Comparison of ENCODE assay signal across 16 cellular contexts in the genomic region with DNA sequence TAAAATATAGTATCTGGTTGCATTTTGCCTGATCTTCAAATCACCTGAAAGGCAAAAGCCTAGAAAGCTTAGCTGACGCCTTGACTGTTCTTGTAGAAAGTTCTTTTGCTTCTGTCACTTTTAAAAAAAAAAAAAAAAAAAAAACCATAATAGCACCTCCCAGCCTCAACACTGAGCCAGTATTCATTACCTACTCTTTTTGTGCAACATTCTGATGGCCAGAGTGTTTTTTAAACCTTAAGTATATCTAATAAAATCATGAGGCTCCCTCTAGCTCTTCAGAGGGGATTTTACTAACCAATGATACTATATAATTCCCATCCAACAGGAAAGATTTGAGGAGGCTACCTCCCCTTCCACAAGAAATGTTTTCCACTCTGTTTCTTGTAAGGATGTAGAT. TPM values are rescaled to one million over a fixed set of nuclear protein-coding genes. Genes with fewer than 3 reads are reported as not detected.
A peak's percentile ranks its signal among the peaks of the same experiment; 100 is the strongest.
DNase-seq lines count a peak whose midpoint lies in the region; ATAC-seq lines count a peak whose summit lies in the region.
"Had no signal": no experiment of that assay in that cellular context is flagged by ENCODE, and none has a peak within 500 bp of the region (broad histone marks: within the 10 kb centered on the region; RNA-seq: fewer than 3 reads in every experiment).

No MANE protein-coding gene starts in this region.

- peaks cover 2% of the 10 kb centered on the region for H3K4me1 Mint-ChIP-seq in activated CD4-positive, alpha-beta T cell treated with anti-CD3 and anti-CD28 coated beads, Interleukin-2, amount 10 ng/mL, durations not matched to agents 7 days and 5 days
- H3K4me1 Mint-ChIP-seq: memory B cell had no signal

- H3K9me3 Mint-ChIP-seq in activated CD4-positive, alpha-beta T cell treated with anti-CD3 and anti-CD28 coated beads, Interleukin-2, amount 10 ng/mL, durations not matched to agents 7 days and 5 days, result no peaks in the 10 kb centered on the region
- H3K9me3 Mint-ChIP-seq: activated naive CD4-positive, alpha-beta T cell treated with anti-CD3 and anti-CD28 coated beads, Interleukin-2, amount 50 U/mL, for 72 hours; memory B cell had no signal

- POLR2A ChIA-PET in activated CD4-positive, alpha-beta T cell treated with anti-CD3 and anti-CD28 coated beads, Interleukin-2, amount 10 ng/mL, durations not matched to agents 7 days and 5 days (lab: Charles Lee), result no interaction called here

- no peak overlapping the region for H3K4me3 Mint-ChIP-seq in activated CD4-positive, alpha-beta T cell treated with anti-CD3 and anti-CD28 coated beads, Interleukin-2, amount 10 ng/mL, durations not matched to agents 7 days and 5 days
- H3K4me3 Mint-ChIP-seq: memory B cell had no signal

- peak overlapping the region; percentile 90 for H3K27ac ChIP-seq in rectal smooth muscle tissue (ENCODE audit: low read depth, low read length)
- H3K27ac ChIP-seq: epithelial cell of prostate, KMS-11, VCaP had no signal

- H3K27me3 ChIP-seq in rectal smooth muscle tissue (ENCODE audit: control insufficient read depth, insufficient read depth, low read length), result no peaks in the 10 kb centered on the region
- H3K27me3 ChIP-seq: SJCRH30 had no signal

- no peaks in the 10 kb centered on the region for H3K36me3 ChIP-seq in rectal smooth muscle tissue (ENCODE audit: control insufficient read depth, insufficient read depth, low read length)

- no peak overlapping the region for H3K27ac Mint-ChIP-seq in activated CD4-positive, alpha-beta T cell treated with anti-CD3 and anti-CD28 coated beads, Interleukin-2, amount 10 ng/mL, durations not matched to agents 7 days and 5 days
- H3K27ac Mint-ChIP-seq: activated naive CD4-positive, alpha-beta T cell treated with anti-CD3 and anti-CD28 coated beads, Interleukin-2, amount 50 U/mL, for 72 hours; memory B cell; progenitor cell of endocrine pancreas had no signal

- CTCF ChIA-PET in activated CD4-positive, alpha-beta T cell treated with anti-CD3 and anti-CD28 coated beads, Interleukin-2, amount 10 ng/mL, durations not matched to agents 7 days and 5 days (lab: Charles Lee), result no interaction called here

- H3K9ac ChIP-seq in rectal smooth muscle tissue (ENCODE audit: low read length), result no peak overlapping the region
- H3K9ac ChIP-seq: KMS-11 had no signal

- no peaks in the 10 kb centered on the region for H3K36me3 Mint-ChIP-seq in activated CD4-positive, alpha-beta T cell treated with anti-CD3 and anti-CD28 coated beads, Interleukin-2, amount 10 ng/mL, durations not matched to agents 7 days and 5 days (ENCODE audit: low read depth)

- no peak for ATAC-seq in HG03097 (IDR thresholded peaks at IDR 0.05; ENCODE audit: low FRiP score, unreplicated experiment)
- ATAC-seq: activated naive CD4-positive, alpha-beta T cell treated with anti-CD3 and anti-CD28 coated beads, Interleukin-2, amount 50 U/mL, for 72 hours had no signal

- peaks cover 17% of the 10 kb centered on the region for H3K4me1 ChIP-seq in rectal smooth muscle tissue (ENCODE audit: control insufficient read depth, insufficient read depth, low read length)

- DNase-seq in ELR (ENCODE audit: low read depth) (peak; percentile 8), NCI-H69 (lab: John Stamatoyannopoulos, UW) (peak; percentile 32), fibroblast of peridontal ligament (ENCODE audit: extremely low read depth) (peak; percentile 64), COLO668 (lab: John Stamatoyannopoulos, UW; ENCODE audit: unreplicated experiment) (no peak), NCI-H82 (lab: John Stamatoyannopoulos, UW) (no peak)
- no peak for DNase-seq in activated CD4-positive, alpha-beta T cell treated with anti-CD3 and anti-CD28 coated beads, Interleukin-2, amount 10 ng/mL, durations not matched to agents 7 days and 5 days
- DNase-seq: SJCRH30; stimulated activated CD4-positive, alpha-beta T cell treated with anti-CD3 and anti-CD28 coated beads, Interleukin-2, amount 100 ng/mL, for 48 hours had no signal

- peaks cover 28% of the 10 kb centered on the region for H3K27me3 Mint-ChIP-seq in activated CD4-positive, alpha-beta T cell treated with anti-CD3 and anti-CD28 coated beads, Interleukin-2, amount 10 ng/mL, durations not matched to agents 7 days and 5 days

- peak overlapping the region; percentile 9 for H3K4me3 ChIP-seq in rectal smooth muscle tissue (ENCODE audit: low read length)
- H3K4me3 ChIP-seq: SJCRH30 had no signal

RNA-seq across cellular contexts. Expression of gene BNC2, which starts 3.9 kb away (rescaled TPM):
- total RNA-seq in activated CD4-positive, alpha-beta T cell treated with anti-CD3 and anti-CD28 coated beads, Interleukin-2, amount 10 ng/mL, durations not matched to agents 7 days and 5 days, result not detected
- total RNA-seq: activated naive CD4-positive, alpha-beta T cell treated with anti-CD3 and anti-CD28 coated beads, Interleukin-2, amount 50 U/mL, for 72 hours had no signal

Comparison
In these comparisons a context has a peak if more than half of its experiments do, and no peak if none do; other contexts are left out.
1. DNase-seq: peak in ELR (single experiment), NCI-H69 (single experiment) and fibroblast of peridontal ligament (single experiment); none in activated CD4-positive, alpha-beta T cell treated with anti-CD3 and anti-CD28 coated beads, Interleukin-2, amount 10 ng/mL, durations not matched to agents 7 days and 5 days (single experiment), COLO668 (single experiment) and NCI-H82 (single experiment).